Comparison of ENCODE assay signal across 12 cellular contexts in the genomic region with DNA sequence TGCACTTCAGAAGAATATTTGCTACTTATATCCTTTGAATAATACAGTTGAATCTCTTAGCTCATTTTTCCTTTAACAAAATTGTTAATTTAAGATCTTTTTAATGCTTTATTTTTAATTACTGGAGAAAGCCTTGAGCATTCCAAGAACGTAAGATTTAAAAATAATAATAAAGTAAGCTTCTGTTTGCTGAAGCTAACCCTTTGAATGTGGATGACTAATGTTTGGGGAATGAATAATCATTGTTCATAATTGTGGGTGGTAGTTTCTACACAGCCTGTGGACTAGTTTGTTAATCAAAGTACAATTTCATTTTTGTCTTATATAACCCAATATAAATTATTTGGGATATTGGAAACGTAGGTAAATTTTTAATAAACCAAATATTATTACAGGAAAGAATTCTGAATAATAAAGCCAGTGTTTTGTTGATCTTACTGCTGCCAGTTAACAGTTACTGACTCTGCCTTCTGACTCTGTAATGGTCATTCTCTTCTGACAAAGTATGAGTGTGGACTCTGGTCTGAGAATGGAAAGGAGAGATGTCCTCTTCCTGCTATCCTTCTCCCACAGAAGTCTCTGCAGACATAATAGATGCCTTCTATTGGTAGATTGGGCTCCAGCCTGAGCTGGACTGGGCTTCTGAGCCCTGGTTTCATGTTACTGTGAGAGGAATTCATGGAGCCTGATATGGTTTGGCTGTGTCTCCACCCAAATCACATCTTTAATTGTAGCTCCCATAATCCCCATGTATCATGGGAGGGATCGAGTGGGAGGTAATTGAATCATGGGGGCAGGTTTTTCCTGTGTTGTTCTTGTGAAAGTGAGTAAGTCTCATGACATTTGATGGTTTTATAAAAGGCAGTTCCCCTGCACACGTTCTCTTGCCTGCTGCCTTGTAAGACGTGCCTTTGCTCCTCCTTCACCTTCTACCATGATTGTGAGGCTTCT.
A peak's percentile ranks its signal among the peaks of the same experiment; 100 is the strongest.
DNase-seq lines count a peak whose midpoint lies in the region; ATAC-seq and TF ChIP-seq lines count a peak whose summit lies in the region.
"Had no signal": no experiment of that assay in that cellular context is flagged by ENCODE, and none has a peak within 500 bp of the region (broad histone marks: within the 10 kb centered on the region; RNA-seq: fewer than 3 reads in every experiment).

No MANE protein-coding gene starts in this region.

- no peaks in the 10 kb centered on the region for H3K4me1 ChIP-seq in left lung
- no peaks in the 10 kb centered on the region for H3K4me1 ChIP-seq in left ventricle myocardium inferior

- TF ChIP-seq CTCF in left lung (IDR thresholded peaks at IDR 0.05) (no peak), left ventricle myocardium inferior (IDR thresholded peaks at IDR 0.05; ENCODE audit: borderline replicate concordance) (no peak)

- H3K4me3 ChIP-seq in left lung: no peak overlapping the region
- H3K4me3 ChIP-seq in left ventricle myocardium inferior: no peak overlapping the region

- no peaks in the 10 kb centered on the region for H3K36me3 ChIP-seq in left lung
- H3K36me3 ChIP-seq in left ventricle myocardium inferior: no peaks in the 10 kb centered on the region

- H3K9me3 ChIP-seq in left lung: no peaks in the 10 kb centered on the region
- H3K9me3 ChIP-seq in left ventricle myocardium inferior (replicated peaks): no peaks in the 10 kb centered on the region

- peak overlapping the region in 1 of 2 donors; percentile 30 for H3K27ac ChIP-seq in left lung
- no peak overlapping the region for H3K27ac ChIP-seq in left ventricle myocardium inferior (replicated peaks)

- no peaks in the 10 kb centered on the region for H3K27me3 ChIP-seq in left lung
- H3K27me3 ChIP-seq in left ventricle myocardium inferior (ENCODE audit: low read depth): no peaks in the 10 kb centered on the region

- intact Hi-C loops in left lung (cut with DNase I) (no loop called here), left ventricle myocardium inferior (cut with micrococcal nuclease) (no loop called here)

- DNase-seq in EH (ENCODE audit: low read depth): peak; percentile 49
- peak; percentile 67 for DNase-seq in HT-29 (ENCODE audit: low spot score)
- DNase-seq in astrocyte of the hippocampus (ENCODE audit: low read depth, low spot score): peak; percentile 63
- DNase-seq in left lung: no peak
- DNase-seq in AML-193 (lab: John Stamatoyannopoulos, UW): no peak
- no peak for DNase-seq in left ventricle myocardium inferior
- DNase-seq in DMS79 treated with DMSO at 0.1 percent for 48 hours (lab: John Stamatoyannopoulos, UW): no peak
- DNase-seq: DMS79, NCI-H2081, T-helper 9 cell had no signal

- ATAC-seq in left lung (peak; percentile 80), HG03139 (IDR thresholded peaks at IDR 0.05; ENCODE audit: unreplicated experiment) (no peak)
- ATAC-seq: sciatic nerve had no signal

Comparison
In these comparisons a context has a peak if more than half of its experiments do, and no peak if none do; other contexts are left out.
1. DNase-seq: peak in EH (single experiment), HT-29 (single experiment) and astrocyte of the hippocampus (single experiment); none in left lung (0 of 2), AML-193 (0 of 2), left ventricle myocardium inferior (single experiment) and DMS79 treated with DMSO at 0.1 percent for 48 hours (single experiment).